8 cellular contexts compared by ENCODE assay signal in the genomic region with DNA sequence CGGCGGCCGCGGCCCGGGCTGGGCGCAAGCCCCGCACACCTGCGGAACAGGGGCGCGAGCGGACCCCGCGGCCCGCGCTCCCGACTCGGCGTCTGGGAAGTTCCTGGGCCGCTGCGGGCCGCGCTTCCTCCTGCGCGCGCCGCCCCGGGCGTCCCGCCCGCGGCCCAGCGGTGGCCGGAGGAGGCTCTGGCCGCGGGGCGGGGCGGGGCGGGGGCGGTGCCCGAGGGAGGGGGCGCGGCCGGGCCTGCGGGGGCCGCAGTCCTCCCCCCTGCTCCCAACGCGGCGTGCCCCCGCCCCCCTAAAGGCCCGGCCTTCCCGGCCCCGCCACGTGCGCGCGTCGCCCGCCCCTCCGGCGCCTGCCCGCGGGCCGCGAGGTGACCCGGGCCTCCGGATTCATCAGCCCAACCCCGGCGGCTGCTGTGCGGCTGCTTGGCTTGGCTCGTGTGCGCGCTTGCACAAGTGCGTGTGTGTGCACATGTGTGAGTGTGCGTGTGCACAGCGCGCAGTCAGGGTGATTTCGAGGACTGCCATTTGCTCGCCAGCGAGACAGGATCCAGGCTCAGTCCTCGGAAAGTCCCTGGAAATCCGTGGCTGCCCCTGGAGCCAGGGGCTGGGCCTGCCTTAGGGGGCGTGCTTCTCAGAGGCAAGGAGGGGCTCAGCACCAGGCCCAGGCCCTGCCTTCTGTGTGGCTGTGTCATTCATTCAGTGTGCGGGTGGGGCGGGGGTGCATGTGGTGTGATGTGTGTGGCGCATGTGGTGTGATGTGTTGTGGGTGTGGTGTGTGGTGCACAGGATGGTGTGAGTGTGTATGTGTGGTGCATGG. TPM values are rescaled to one million over a fixed set of nuclear protein-coding genes. Genes with fewer than 3 reads are reported as not detected.
DNase-seq lines count a peak whose midpoint lies in the region; ATAC-seq and TF ChIP-seq lines count a peak whose summit lies in the region.

A gene (minus strand): TSS at position 188 of the 823 bp plus-strand sequence. CDS start 370 bp downstream, outside the sequence.

- peaks cover 16% of the 10 kb centered on the region for H3K4me1 ChIP-seq in HUES64 (ENCODE audit: insufficient read depth, low read length)

- peak within 1 kb of the TSS; percentile 65 for H3K9ac ChIP-seq in HUES64 (ENCODE audit: low read depth, low read length)

- H3K27ac ChIP-seq in HUES64 (ENCODE audit: low read depth, low read length) (no peak within 1 kb of the TSS), VCaP (peak within 1 kb of the TSS; percentile 88), epithelial cell of prostate (peak within 1 kb of the TSS; percentile 30)

- H3K27me3 ChIP-seq in BJ (ENCODE audit: control insufficient read depth, insufficient read depth, low read length) (no peaks in the 10 kb centered on the region), HUES64 (ENCODE audit: insufficient read depth, low read length) (peaks cover 24% of the 10 kb centered on the region)

- POLR2A ChIA-PET in BJ (lab: Charles Lee): no interaction called here

- peak; percentile 65 for ATAC-seq in GM18511 (IDR thresholded peaks at IDR 0.05; ENCODE audit: unreplicated experiment)

- CTCF ChIA-PET in BJ (lab: Yijun Ruan, JAX): interaction anchor here (0.6 kb wide), 1 partner anchor 33 kb away, joined by 3 read pairs; no protein-coding TSS in a partner anchor

- H3K36me3 ChIP-seq in BJ (ENCODE audit: control insufficient read depth, insufficient read depth, low read length) (peaks cover 1% of the 10 kb centered on the region; the same call in 1 of the 2 replicates), HUES64 (ENCODE audit: insufficient read depth, low read length) (no peaks in the 10 kb centered on the region)

- DNase-seq in BJ (ENCODE audit: low read depth) (no peak), epithelial cell of prostate (ENCODE audit: low read depth, low spot score) (no peak), midbrain (lab: John Stamatoyannopoulos, UW) (peak; percentile 34), activated gamma-delta T cell (lab: John Stamatoyannopoulos, UW) (no peak)

- 5% methylated on average over 85 of the region's 85 CpGs for WGBS in HUES64

- H3K4me3 ChIP-seq in BJ (ENCODE audit: low read depth, low read length) (peak within 1 kb of the TSS; percentile 63), HUES64 (ENCODE audit: low read length) (peak within 1 kb of the TSS; percentile 58)

- TF ChIP-seq CTCF in BJ (IDR thresholded peaks at IDR 0.05; ENCODE audit: insufficient read depth, low read depth, low read length) (no peak), VCaP (conservative IDR thresholded peaks at IDR 0.05) (no peak), subcutaneous adipose tissue (IDR thresholded peaks at IDR 0.05; ENCODE audit: low read depth) (no peak)

- no peaks in the 10 kb centered on the region for H3K9me3 ChIP-seq in HUES64 (ENCODE audit: insufficient read depth, low read depth, low read length)

RNA-seq across cellular contexts. Expression of the gene that starts here (rescaled TPM):
- polyA plus RNA-seq in BJ (2011; rRNA removed): 18.1 and 21.9 TPM in 2 replicates
- 28.9 and 47.7 TPM in 2 replicates for polyA minus RNA-seq in BJ (2011; rRNA and poly(A)+ RNA removed)
- 6.9 TPM for polyA plus RNA-seq in HUES64 (2013, experiment 1 of 2)
- polyA plus RNA-seq in HUES64 (2013, experiment 2 of 2): 8.1 TPM
- total RNA-seq in subcutaneous adipose tissue: 100 to 1,000 TPM in 3 of 4 donors, 10 to 100 TPM in 1; 84.1 to 151 (median 128) TPM
